In genomic region chr19:12806242-12807131, GRCh38 we compare ENCODE assay signal across 8 cellular contexts. TPM values are rescaled to one million over a fixed set of nuclear protein-coding genes. Genes with fewer than 3 reads are reported as not detected.
DNase-seq lines count a peak whose midpoint lies in the region; ATAC-seq and TF ChIP-seq lines count a peak whose summit lies in the region.

RNASEH2A (plus strand) TSS chr19:12806584; CDS start chr19:12806674, 90 bp downstream.

- H3K4me1 ChIP-seq in psoas muscle (peaks cover 20% of the 10 kb centered on the region), uterus (peaks cover 0 to 6% of the 10 kb centered on the region in 2 donors)

- ATAC-seq in HG02642 (IDR thresholded peaks at IDR 0.05; ENCODE audit: poor library complexity, unreplicated experiment): peak; percentile 80
- ATAC-seq in left ventricle myocardium superior: peak; percentile 86
- ATAC-seq in psoas muscle: peak; percentile 85 to 92 (median 86)

- peaks cover 15% of the 10 kb centered on the region for H3K4me1 Mint-ChIP-seq in T-helper 1 cell treated with Interleukin-12 subunit alpha and Interleukin-12 subunit beta and Interleukin-4 antibody, amounts not matched to agents 30 μg/mL and 1 μg/mL, for 36 hours (ENCODE audit: low read depth)

- TF ChIP-seq POLR2A in uterus (IDR thresholded peaks at IDR 0.05): peak in 1 of 2 donors; percentile 42

- 2 to 4% (median 3%) methylated on average over 64 to 68 of the region's 68 CpGs for WGBS in psoas muscle, 3 donors

- H3K9me3 ChIP-seq in psoas muscle: no peaks in the 10 kb centered on the region
- H3K9me3 ChIP-seq in uterus: no peaks in the 10 kb centered on the region

- peak within 1 kb of the TSS; percentile 93 for H3K4me3 Mint-ChIP-seq in T-helper 1 cell treated with Interleukin-12 subunit alpha and Interleukin-12 subunit beta and Interleukin-4 antibody, amounts not matched to agents 30 μg/mL and 1 μg/mL, for 36 hours

- H3K4me3 ChIP-seq in psoas muscle (peak within 1 kb of the TSS; percentile 81), uterus (peak within 1 kb of the TSS; percentile 43 to 54)

- H3K27ac ChIP-seq in angular gyrus (ENCODE audit: low read depth, low read length) (peak within 1 kb of the TSS; percentile 84), psoas muscle (peak within 1 kb of the TSS; percentile 65), uterus (peak within 1 kb of the TSS; percentile 57 to 68)

- intact Hi-C loops in left ventricle myocardium superior (cut with micrococcal nuclease) (loop anchor here (5.0 kb wide), 1 partner anchor 39 kb away; no protein-coding TSS in a partner anchor), psoas muscle (cut with DNase I) (loop anchor here in 1 of 2 donors (5.0 to 10.0 kb wide), 2 partner anchors 36 to 128 kb away; partner anchors contain the start of genes CALR and FARSA), uterus (cut with DNase I; ENCODE audit: low total_unique reads) (no loop called here)

- H3K27ac Mint-ChIP-seq in T-helper 1 cell treated with Interleukin-12 subunit alpha and Interleukin-12 subunit beta and Interleukin-4 antibody, amounts not matched to agents 30 μg/mL and 1 μg/mL, for 36 hours: peak within 1 kb of the TSS; percentile 83

- H3K36me3 ChIP-seq in psoas muscle (ENCODE audit: insufficient read depth in 1 of 2, low read depth in 1 of 2): peaks cover 0 to 3% of the 10 kb centered on the region in 2 donors
- no peaks in the 10 kb centered on the region for H3K36me3 ChIP-seq in uterus

- no peaks in the 10 kb centered on the region for H3K9me3 Mint-ChIP-seq in T-helper 1 cell treated with Interleukin-12 subunit alpha and Interleukin-12 subunit beta and Interleukin-4 antibody, amounts not matched to agents 30 μg/mL and 1 μg/mL, for 36 hours

- TF ChIP-seq CTCF in psoas muscle (IDR thresholded peaks at IDR 0.05) (no peak), uterus (IDR thresholded peaks at IDR 0.05) (peak in 1 of 4 experiments; percentile 13)

- H3K27me3 Mint-ChIP-seq in T-helper 1 cell treated with Interleukin-12 subunit alpha and Interleukin-12 subunit beta and Interleukin-4 antibody, amounts not matched to agents 30 μg/mL and 1 μg/mL, for 36 hours (ENCODE audit: low read depth): no peaks in the 10 kb centered on the region

- H3K27me3 ChIP-seq in psoas muscle (ENCODE audit: insufficient read depth in 3 of 3, low read length in 2 of 3) (no peaks in the 10 kb centered on the region), uterus (no peaks in the 10 kb centered on the region)

- H3K36me3 Mint-ChIP-seq in T-helper 1 cell treated with Interleukin-12 subunit alpha and Interleukin-12 subunit beta and Interleukin-4 antibody, amounts not matched to agents 30 μg/mL and 1 μg/mL, for 36 hours (ENCODE audit: low read depth): peaks cover 18% of the 10 kb centered on the region

- DNase-seq in GM04504 (ENCODE audit: low read depth) (peak; percentile 69), NCI-H1436 (lab: John Stamatoyannopoulos, UW) (peak; percentile 90), left ventricle myocardium superior (peak; percentile 96), psoas muscle (peak; percentile 91 to 95), uterus (peak; percentile 85 to 90)

RNA-seq across cellular contexts. Expression of gene RNASEH2A, which starts in this region (rescaled TPM):
- 4.5 TPM for total RNA-seq in left ventricle myocardium superior
- total RNA-seq in psoas muscle: 1 to 10 TPM; 2.4 to 5.0 (median 3.0) TPM
- polyA plus RNA-seq in psoas muscle: 1 to 10 TPM; 3.6 to 9.0 (median 8.6) TPM
- 10 to 100 TPM in 1 of 4 donors, 1 to 10 TPM in 3; 2.3 to 18.9 (median 3.1) TPM for total RNA-seq in uterus

Comparison
In these comparisons a context has a peak if more than half of its experiments do, and no peak if none do; other contexts are left out.
1. Peak in every context shown above with its lines: DNase-seq, ATAC-seq, H3K4me3 ChIP-seq and H3K27ac ChIP-seq.